24 cellular contexts compared by ENCODE assay signal in the genomic region with DNA sequence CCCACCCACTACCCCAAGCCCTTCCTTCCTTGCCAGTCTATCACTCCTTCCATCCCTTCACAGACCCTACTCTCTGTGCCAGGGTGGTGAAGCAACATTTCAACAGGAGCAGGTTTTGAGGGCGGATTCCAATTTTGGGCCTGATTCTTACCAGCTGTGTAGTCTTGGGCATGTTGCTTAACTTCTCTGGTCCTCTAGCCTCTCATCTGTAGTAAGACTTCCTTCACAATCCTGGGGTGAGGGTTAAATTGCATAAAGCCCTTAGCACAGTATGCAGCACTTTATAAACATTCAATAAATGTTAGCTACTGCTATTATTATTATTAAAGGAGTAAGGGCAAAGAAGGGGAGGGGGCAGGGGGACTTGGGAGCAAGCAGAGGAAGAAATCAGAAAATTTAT. TPM values are rescaled to one million over a fixed set of nuclear protein-coding genes. Genes with fewer than 3 reads are reported as not detected.
DNase-seq lines count a peak whose midpoint lies in the region; ATAC-seq and TF ChIP-seq lines count a peak whose summit lies in the region.
"Had no signal": no experiment of that assay in that cellular context is flagged by ENCODE, and none has a peak within 500 bp of the region (broad histone marks: within the 10 kb centered on the region; RNA-seq: fewer than 3 reads in every experiment).

No MANE protein-coding gene starts in this region.

- TF ChIP-seq POLR2A in heart left ventricle (IDR thresholded peaks at IDR 0.05) (no peak), upper lobe of left lung (IDR thresholded peaks at IDR 0.05) (no peak)

- H3K4me2 ChIP-seq in mesendoderm (ENCODE audit: low read length): no peak overlapping the region
- H3K4me2 ChIP-seq: PC-9 had no signal

- no peak overlapping the region for H3K4ac ChIP-seq in mesendoderm (ENCODE audit: low read depth, low read length)

- H3K4me1 ChIP-seq in heart left ventricle: peaks cover 0 to 21% (median 12%) of the 10 kb centered on the region in 12 donors
- H3K4me1 ChIP-seq in muscle layer of duodenum (ENCODE audit: control insufficient read depth in 1 of 2, insufficient read depth in 2 of 2, low read length in 2 of 2): peaks cover 0 to 13% of the 10 kb centered on the region in 2 donors
- H3K4me1 ChIP-seq in upper lobe of left lung: peaks cover 0 to 9% (median 2%) of the 10 kb centered on the region in 4 donors
- H3K4me1 ChIP-seq in mesendoderm (ENCODE audit: control insufficient read depth, low read depth, low read length): no peaks in the 10 kb centered on the region
- H3K4me1 ChIP-seq: pancreas had no signal

- no peak for ATAC-seq in heart left ventricle
- ATAC-seq in left ventricle myocardium superior: no peak
- no peak for ATAC-seq in upper lobe of left lung (ENCODE audit: low FRiP score in 2 of 2)
- ATAC-seq in GM19452 (IDR thresholded peaks at IDR 0.05; ENCODE audit: unreplicated experiment): no peak
- ATAC-seq: left lobe of liver, pancreas had no signal

- 82 to 91% (median 89%) methylated on average over 1 of the region's 1 CpG for WGBS in heart left ventricle, 4 donors
- 74 to 89% methylated on average over 1 of the region's 1 CpG for WGBS in upper lobe of left lung, 2 donors
- WGBS in mesendoderm (ENCODE audit: extremely low coverage, insufficient coverage, low lambda C conversion rate): no CpG with 5 or more reads among the region's 1 CpG

- no peak overlapping the region for H2BK15ac ChIP-seq in mesendoderm (replicated peaks; ENCODE audit: low read depth)

- no peak overlapping the region for H2BK5ac ChIP-seq in mesendoderm (ENCODE audit: low read length)

- no peak overlapping the region for H4K5ac ChIP-seq in mesendoderm (ENCODE audit: low read length)

- H3K4me3 ChIP-seq in heart left ventricle: no peak overlapping the region
- H3K4me3 ChIP-seq in muscle layer of duodenum (ENCODE audit: low read depth in 1 of 2, low read length in 2 of 2): no peak overlapping the region
- H3K4me3 ChIP-seq in upper lobe of left lung: no peak overlapping the region
- H3K4me3 ChIP-seq in mesendoderm (ENCODE audit: low read length): no peak overlapping the region
- H3K4me3 ChIP-seq: pancreas, PC-9 had no signal

- no peak overlapping the region for H3K56ac ChIP-seq in mesendoderm (ENCODE audit: low read length)

- H3K18ac ChIP-seq in mesendoderm (ENCODE audit: low read length): no peak overlapping the region

- H3K23ac ChIP-seq in mesendoderm (ENCODE audit: low read length): no peak overlapping the region

- H3K79me1 ChIP-seq in mesendoderm (ENCODE audit: low read length): no peaks in the 10 kb centered on the region

- TF ChIP-seq EP300 in upper lobe of left lung (IDR thresholded peaks at IDR 0.05): no peak

- no peaks in the 10 kb centered on the region for H3K79me2 ChIP-seq in mesendoderm (ENCODE audit: control insufficient read depth, insufficient read depth, low read length)

- TF ChIP-seq CTCF in heart left ventricle (IDR thresholded peaks at IDR 0.05): no peak
- TF ChIP-seq CTCF in upper lobe of left lung (IDR thresholded peaks at IDR 0.05): no peak

- H2BK120ac ChIP-seq in mesendoderm (ENCODE audit: low read depth, low read length): no peak overlapping the region

- no peaks in the 10 kb centered on the region for H3K27me3 ChIP-seq in heart left ventricle
- no peaks in the 10 kb centered on the region for H3K27me3 ChIP-seq in muscle layer of duodenum (ENCODE audit: low read depth, low read length)
- no peaks in the 10 kb centered on the region for H3K27me3 ChIP-seq in upper lobe of left lung
- H3K27me3 ChIP-seq in mesendoderm (ENCODE audit: insufficient read depth, low read length, poor library complexity): no peaks in the 10 kb centered on the region
- H3K27me3 ChIP-seq: brain microvascular endothelial cell, pancreas had no signal

- no peak overlapping the region for H2AK5ac ChIP-seq in mesendoderm (ENCODE audit: low read length)

- DNase-seq in heart left ventricle (no peak), left ventricle myocardium superior (no peak), upper lobe of left lung (no peak), mesendoderm (no peak), mucosa of gallbladder (ENCODE audit: low spot score) (no peak)
- DNase-seq: activated CD4-positive, alpha-beta T cell treated with anti-CD3 and anti-CD28 coated beads, Interleukin-2, amount 50 U/mL, for 48 hours; activated gamma-delta T cell; brain microvascular endothelial cell; COR-L47; NCI-H1694 treated with DMSO at 0.1 percent for 48 hours; NCI-H2171 treated with DMSO at 0.1 percent for 48 hours; NCI-H524; NK-92 treated with Interleukin-12 subunit alpha and Interleukin-12 subunit beta, amount 100 ng/mL, for 24 hours; pancreas; PC-9; stimulated activated CD4-positive, alpha-beta T cell treated with anti-CD3 and anti-CD28 coated beads, Interleukin-15, amount 100 ng/mL, for 24 hours; T-helper 1 cell had no signal

- H4K8ac ChIP-seq in mesendoderm (ENCODE audit: low read depth, low read length): no peak overlapping the region

- no peaks in the 10 kb centered on the region for H3K9me3 ChIP-seq in heart left ventricle
- H3K9me3 ChIP-seq in muscle layer of duodenum (ENCODE audit: control insufficient read depth in 1 of 2, low read length in 2 of 2): no peaks in the 10 kb centered on the region
- H3K9me3 ChIP-seq in upper lobe of left lung: no peaks in the 10 kb centered on the region
- H3K9me3 ChIP-seq: pancreas had no signal

- H3K9ac ChIP-seq in mesendoderm (ENCODE audit: low read length): no peak overlapping the region

- H3K36me3 ChIP-seq in heart left ventricle (no peaks in the 10 kb centered on the region), muscle layer of duodenum (ENCODE audit: control insufficient read depth in 1 of 2, insufficient read depth in 2 of 2, low read length in 2 of 2) (no peaks in the 10 kb centered on the region), upper lobe of left lung (no peaks in the 10 kb centered on the region), mesendoderm (ENCODE audit: control insufficient read depth, insufficient read depth, low read length) (no peaks in the 10 kb centered on the region)
- H3K36me3 ChIP-seq: brain microvascular endothelial cell, pancreas had no signal

- H3K27ac ChIP-seq in heart left ventricle (peak overlapping the region in 11 of 12 donors; percentile 0 to 78 (median 52)), cingulate gyrus (ENCODE audit: low read depth, low read length) (peak overlapping the region; percentile 19), muscle layer of duodenum (ENCODE audit: low read length) (peak overlapping the region; percentile 60), upper lobe of left lung (peak overlapping the region; percentile 28 to 64 (median 38)), mesendoderm (ENCODE audit: low read depth, low read length) (no peak overlapping the region)
- H3K27ac ChIP-seq: brain microvascular endothelial cell, pancreas, PC-9 had no signal

- intact Hi-C loops in heart left ventricle (cut with DNase I): loop anchor here in 4 of 10 donors (5.0 kb wide), 3 partner anchors 68 to 393 kb away; no protein-coding TSS in a partner anchor
- intact Hi-C loops in left ventricle myocardium superior (cut with micrococcal nuclease): no loop called here

RNA-seq across cellular contexts. Expression of gene RNF185, which starts 5.0 kb away (rescaled TPM):
- total RNA-seq in heart left ventricle (10 to 100 TPM; 20.0 to 26.6 (median 23.1) TPM), left ventricle myocardium superior (21.4 TPM), upper lobe of left lung (10 to 100 TPM; 17.8 to 40.0 (median 34.1) TPM), mucosa of gallbladder (30.8 TPM)
- 10 to 100 TPM; 11.4 to 31.5 TPM for polyA plus RNA-seq in heart left ventricle
- 15.3 TPM for polyA plus RNA-seq in mesendoderm (2013, experiment 1 of 2)
- polyA plus RNA-seq in mesendoderm (2013, experiment 2 of 2): 14.5 TPM

RNA-seq across cellular contexts. Expression of gene PLA2G3, which starts 14.7 kb away (rescaled TPM):
- total RNA-seq in heart left ventricle (not detected), left ventricle myocardium superior (not detected), upper lobe of left lung (1 to 10 TPM in 5 of 6 donors, under 1 TPM in 1; 0.79 to 8.1 (median 5.5) TPM), mucosa of gallbladder (0.78 TPM)
- polyA plus RNA-seq in heart left ventricle: not detected
- 10.6 TPM for polyA plus RNA-seq in mesendoderm (2013, experiment 1 of 2)
- polyA plus RNA-seq in mesendoderm (2013, experiment 2 of 2): 11.4 TPM
- total RNA-seq: A172, left lobe of liver, LHCN-M2, pancreas, PC-9, ureter had no signal

RNA-seq across cellular contexts. Expression of gene INPP5J, which starts 32.2 kb away (rescaled TPM):
- total RNA-seq in heart left ventricle (10 to 100 TPM in 8 of 9 donors, 1 to 10 TPM in 1; 8.4 to 23.1 (median 21.6) TPM), left ventricle myocardium superior (15.7 TPM), upper lobe of left lung (10 to 100 TPM in 1 of 6 donors, 1 to 10 TPM in 5; 3.0 to 28.3 (median 6.2) TPM), mucosa of gallbladder (8.7 TPM)
- polyA plus RNA-seq in heart left ventricle: 10 to 100 TPM in 1 of 2 donors, 1 to 10 TPM in 1; 9.7 to 12.9 TPM
- polyA plus RNA-seq in mesendoderm (2013, experiment 1 of 2): 4.2 TPM
- 4.1 TPM for polyA plus RNA-seq in mesendoderm (2013, experiment 2 of 2)

RNA-seq across cellular contexts. Expression of gene SELENOM, which starts 47.6 kb away (rescaled TPM):
- total RNA-seq in heart left ventricle: 100 to 1,000 TPM in 1 of 9 donors, 10 to 100 TPM in 8; 35.0 to 183 (median 52.9) TPM
- 10 to 100 TPM; 72.3 to 76.6 TPM for polyA plus RNA-seq in heart left ventricle
- 32.9 TPM for total RNA-seq in left ventricle myocardium superior
- total RNA-seq in upper lobe of left lung: 100 to 1,000 TPM in 3 of 6 donors, 10 to 100 TPM in 3; 51.3 to 154 (median 99.7) TPM
- polyA plus RNA-seq in mesendoderm (2013, experiment 1 of 2): 13.1 TPM
- polyA plus RNA-seq in mesendoderm (2013, experiment 2 of 2): 13.7 TPM
- total RNA-seq in mucosa of gallbladder: 252 TPM

RNA-seq across cellular contexts. Expression of gene LIMK2, which starts 57.1 kb away (rescaled TPM):
- total RNA-seq in heart left ventricle: 10 to 100 TPM in 4 of 9 donors, 1 to 10 TPM in 5; 7.1 to 33.3 (median 9.4) TPM
- 10 to 100 TPM in 1 of 2 donors, 1 to 10 TPM in 1; 7.0 to 10.9 TPM for polyA plus RNA-seq in heart left ventricle
- total RNA-seq in left ventricle myocardium superior: 8.6 TPM
- total RNA-seq in upper lobe of left lung: 100 to 1,000 TPM in 2 of 6 donors, 10 to 100 TPM in 4; 44.5 to 141 (median 75.8) TPM
- 30.4 TPM for polyA plus RNA-seq in mesendoderm (2013, experiment 1 of 2)
- 31.2 TPM for polyA plus RNA-seq in mesendoderm (2013, experiment 2 of 2)
- 81.4 TPM for total RNA-seq in mucosa of gallbladder
